In genomic region chr3:56677286-56677685, GRCh38 we compare ENCODE assay signal across 12 cellular contexts. TPM values are rescaled to one million over a fixed set of nuclear protein-coding genes. Genes with fewer than 3 reads are reported as not detected.
DNase-seq lines count a peak whose midpoint lies in the region; ATAC-seq and TF ChIP-seq lines count a peak whose summit lies in the region.
"Had no signal": no experiment of that assay in that cellular context is flagged by ENCODE, and none has a peak within 500 bp of the region (broad histone marks: within the 10 kb centered on the region; RNA-seq: fewer than 3 reads in every experiment).

No MANE protein-coding gene starts in this region.

- H3K36me3 ChIP-seq in neural progenitor cell: peaks cover 8% of the 10 kb centered on the region
- H3K36me3 ChIP-seq: ovary had no signal

- peaks cover 29% of the 10 kb centered on the region for H3K4me1 ChIP-seq in neural progenitor cell

- no peak overlapping the region for H3K4me3 ChIP-seq in neural progenitor cell
- H3K4me3 ChIP-seq: left ventricle myocardium inferior, ovary had no signal

- H3K4me2 ChIP-seq in neural progenitor cell: no peak overlapping the region

- H3K4me1 Mint-ChIP-seq in mesothelial cell of epicardium (peaks cover 20% of the 10 kb centered on the region), neural progenitor cell (peaks cover 14% of the 10 kb centered on the region)

- H3K9me3 Mint-ChIP-seq in mesothelial cell of epicardium (no peaks in the 10 kb centered on the region), neural progenitor cell (peaks cover 26% of the 10 kb centered on the region)
- H3K9me3 Mint-ChIP-seq: H9 had no signal

- no peaks in the 10 kb centered on the region for H3K9me3 ChIP-seq in neural progenitor cell (ENCODE audit: low read depth)
- H3K9me3 ChIP-seq: left ventricle myocardium inferior, ovary had no signal

- H3K36me3 Mint-ChIP-seq in mesothelial cell of epicardium: peaks cover 19% of the 10 kb centered on the region
- peaks cover 51% of the 10 kb centered on the region for H3K36me3 Mint-ChIP-seq in neural progenitor cell

- H2AFZ ChIP-seq in neural progenitor cell (replicated peaks): no peak overlapping the region

- DNase-seq in mesothelial cell of epicardium (ENCODE audit: low spot score in 2 of 2, unreplicated experiment in 2 of 2): no peak
- DNase-seq in DMS153 (lab: John Stamatoyannopoulos, UW): no peak
- no peak for DNase-seq in OCI-M1 (lab: John Stamatoyannopoulos, UW)
- no peak for DNase-seq in neural progenitor cell (ENCODE audit: low spot score)
- DNase-seq: effector CD4-positive, alpha-beta T cell; H9; left ventricle myocardium inferior; NCI-H1436; ovary had no signal

- H3K9ac ChIP-seq in neural progenitor cell: no peak overlapping the region

- H3K27me3 ChIP-seq in neural progenitor cell: no peaks in the 10 kb centered on the region
- H3K27me3 ChIP-seq: ovary had no signal

- H3K27ac Mint-ChIP-seq in mesothelial cell of epicardium (peak overlapping the region; percentile 7), neural progenitor cell (no peak overlapping the region)
- H3K27ac Mint-ChIP-seq: H9 had no signal

- peaks cover under 1% of the 10 kb centered on the region for H3F3A ChIP-seq in neural progenitor cell (ENCODE audit: low read depth)

- ATAC-seq in GM18870 (IDR thresholded peaks at IDR 0.05; ENCODE audit: unreplicated experiment) (peak; percentile 75), GM21528 (IDR thresholded peaks at IDR 0.05; ENCODE audit: low FRiP score, unreplicated experiment) (peak; percentile 55), HG03342 (IDR thresholded peaks at IDR 0.05; ENCODE audit: unreplicated experiment) (peak; percentile 54)

- no peak overlapping the region for H3K4me3 Mint-ChIP-seq in mesothelial cell of epicardium
- H3K4me3 Mint-ChIP-seq in neural progenitor cell: no peak overlapping the region
- H3K4me3 Mint-ChIP-seq: H9 had no signal

- H3K27me3 Mint-ChIP-seq in mesothelial cell of epicardium (ENCODE audit: low read depth) (no peaks in the 10 kb centered on the region), neural progenitor cell (ENCODE audit: insufficient read depth, low read depth) (no peaks in the 10 kb centered on the region)

- TF ChIP-seq CTCF in mesothelial cell of epicardium (IDR thresholded peaks at IDR 0.05; ENCODE audit: unreplicated experiment): no peak
- TF ChIP-seq CTCF in neural progenitor cell (IDR thresholded peaks at IDR 0.05): no peak

- peaks cover 91% of the 10 kb centered on the region for H3K79me2 ChIP-seq in neural progenitor cell (ENCODE audit: low read depth)

- peaks cover 29% of the 10 kb centered on the region for H4K20me1 ChIP-seq in neural progenitor cell (ENCODE audit: low read depth)

- no peak overlapping the region for H3K27ac ChIP-seq in neural progenitor cell
- H3K27ac ChIP-seq: left ventricle myocardium inferior, ovary had no signal

RNA-seq across cellular contexts. Expression of gene TASOR, which starts 5.8 kb away (rescaled TPM):
- 81.4 to 83.9 TPM (median 83.2 TPM) in 3 replicates for total RNA-seq in mesothelial cell of epicardium
- total RNA-seq in neural progenitor cell (ENCODE audit: low replicate concordance): 76.6 and 141 TPM in 2 replicates
